Comparison of ENCODE assay signal across 9 cellular contexts in the genomic region with DNA sequence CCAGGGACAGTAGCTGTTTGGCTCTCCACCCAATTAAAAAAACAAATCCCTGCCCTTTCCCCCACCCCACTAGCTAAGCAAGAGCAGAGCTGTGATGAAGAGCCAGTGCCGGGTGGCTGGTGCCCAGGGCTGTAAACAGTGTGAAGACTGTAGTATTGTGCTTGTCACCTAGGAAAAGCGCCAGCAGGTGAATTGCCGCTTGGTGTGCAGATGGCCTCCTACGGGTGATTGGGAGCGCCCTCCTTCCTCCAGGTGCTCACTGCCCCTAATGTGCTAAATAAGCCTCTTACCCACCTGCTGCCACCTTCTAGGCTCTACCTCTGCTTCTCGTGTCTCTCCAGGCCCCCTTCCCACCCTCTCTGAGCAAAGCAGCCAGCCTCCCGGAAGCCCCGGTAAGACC. TPM values are rescaled to one million over a fixed set of nuclear protein-coding genes. Genes with fewer than 3 reads are reported as not detected.
A peak's percentile ranks its signal among the peaks of the same experiment; 100 is the strongest.
DNase-seq lines count a peak whose midpoint lies in the region; ATAC-seq and TF ChIP-seq lines count a peak whose summit lies in the region.
"Had no signal": no experiment of that assay in that cellular context is flagged by ENCODE, and none has a peak within 500 bp of the region (broad histone marks: within the 10 kb centered on the region; RNA-seq: fewer than 3 reads in every experiment).

No MANE protein-coding gene starts in this region.

- no peak overlapping the region for H2AFZ ChIP-seq in mammary epithelial cell (ENCODE audit: low read depth, low read length)

- POLR2A ChIA-PET in MCF 10A (lab: Yijun Ruan, JAX), result interaction anchor here (1.1 to 1.8 kb wide), 3 partner anchors 58 to 85 kb away, joined by 3 to 5 read pairs (median 5); no protein-coding TSS in a partner anchor

- peak overlapping the region; percentile 77 for H3K27ac Mint-ChIP-seq in MCF 10A (ENCODE audit: low read depth, unreplicated experiment)
- H3K27ac Mint-ChIP-seq in activated T-helper 17 cell treated with anti-CD3 and anti-CD28 coated beads, Interleukin-2, amount 50 U/mL, for 72 hours, result peak overlapping the region; percentile 72
- no peak overlapping the region for H3K27ac Mint-ChIP-seq in T-helper 17 cell

- BruUV-seq in MCF 10A (replicated peaks; lab: Mats Ljungman, UMichigan) (no TSS peak), mammary epithelial cell (replicated peaks; lab: Mats Ljungman, UMichigan) (no TSS peak)

- H3K4me1 Mint-ChIP-seq in MCF 10A (ENCODE audit: insufficient read depth, unreplicated experiment) (peaks cover 7% of the 10 kb centered on the region), T-helper 17 cell (peaks cover 9% of the 10 kb centered on the region)
- peaks cover 5% of the 10 kb centered on the region for H3K4me1 Mint-ChIP-seq in activated T-helper 17 cell treated with anti-CD3 and anti-CD28 coated beads, Interleukin-2, amount 50 U/mL, for 72 hours

- intact Hi-C loops in MCF 10A (cut with micrococcal nuclease), result loop anchor here (5.0 kb wide), 1 partner anchor 85 kb away; the partner anchor contains the start of gene CELF1
- intact Hi-C loops in mammary epithelial cell (cut with micrococcal nuclease), result no loop called here
- intact Hi-C loops in vagina (cut with DNase I), result loop anchor here (10.0 kb wide), 1 partner anchor 87 kb away; the partner anchor contains the start of gene CELF1

- 100% methylated on average over 6 of the region's 8 CpGs for WGBS in mammary epithelial cell (ENCODE audit: low coverage, missing lambda C conversion rate)

- H3K27me3 ChIP-seq in mammary epithelial cell (ENCODE audit: insufficient read depth, low read length) (no peaks in the 10 kb centered on the region), vagina (no peaks in the 10 kb centered on the region)

- H3K79me2 ChIP-seq in mammary epithelial cell (ENCODE audit: insufficient read depth, low read length), result peaks cover 71% of the 10 kb centered on the region

- no peak overlapping the region for H3K9ac ChIP-seq in mammary epithelial cell (ENCODE audit: insufficient read depth, low read length)

- H3K4me3 Mint-ChIP-seq in MCF 10A (ENCODE audit: unreplicated experiment) (no peak overlapping the region), T-helper 17 cell (no peak overlapping the region)
- no peak overlapping the region for H3K4me3 Mint-ChIP-seq in activated T-helper 17 cell treated with anti-CD3 and anti-CD28 coated beads, Interleukin-2, amount 50 U/mL, for 72 hours
- H3K4me3 Mint-ChIP-seq: stimulated activated naive CD8-positive, alpha-beta T cell treated with anti-CD3 and anti-CD28 coated beads, Interleukin-15, amount 100 ng/mL, for 72 hours had no signal

- in situ Hi-C loops in mammary epithelial cell (cut with MboI; ENCODE audit: low sequenced_read_pairs in 2 of 2), result no loop called here

- H3K4me1 ChIP-seq in mammary epithelial cell (ENCODE audit: insufficient read depth, low read length) (no peaks in the 10 kb centered on the region), vagina (peaks cover 37% of the 10 kb centered on the region)

- H3K36me3 ChIP-seq in mammary epithelial cell (ENCODE audit: insufficient read depth, low read length) (peaks cover 26% of the 10 kb centered on the region), vagina (peaks cover 0 to 22% of the 10 kb centered on the region in 2 donors)

- CTCF ChIA-PET in MCF 10A (lab: Yijun Ruan, JAX) (interaction anchor here (0.5 kb wide), 1 partner anchor 17 kb away, joined by 3 read pairs; no protein-coding TSS in a partner anchor), mammary epithelial cell (lab: Charles Lee; ENCODE audit: low non-redundant PET) (interaction anchor here (0.7 kb wide), 1 partner anchor 56 kb away, joined by 7 read pairs; no protein-coding TSS in a partner anchor)

- H3K27ac ChIP-seq in mammary epithelial cell (ENCODE audit: insufficient read depth, low read depth, low read length) (no peak overlapping the region), vagina (peak overlapping the region; percentile 45)

- dilution Hi-C loops in mammary epithelial cell (cut with HindIII; ENCODE audit: low sequenced_read_pairs), result no loop called here

- DNase-seq in MCF 10A (ENCODE audit: unreplicated experiment), result no peak
- no peak for DNase-seq in mammary epithelial cell
- DNase-seq in mesenteric fat pad (ENCODE audit: low spot score), result peak; percentile 57
- no peak for DNase-seq in vagina (ENCODE audit: extremely low spot score in 2 of 2)
- DNase-seq in AG20443 (ENCODE audit: low spot score), result no peak
- DNase-seq in T-helper 17 cell, result no peak
- no peak for DNase-seq in activated CD4-positive, alpha-beta T cell treated with anti-CD3 and anti-CD28 coated beads for 4 hours
- DNase-seq: stimulated activated naive CD8-positive, alpha-beta T cell treated with anti-CD3 and anti-CD28 coated beads, Interleukin-15, amount 100 ng/mL, for 72 hours had no signal

- H3K9me3 ChIP-seq in mammary epithelial cell (replicated peaks; ENCODE audit: insufficient read depth, low read length) (no peaks in the 10 kb centered on the region), vagina (no peaks in the 10 kb centered on the region), T-helper 17 cell (ENCODE audit: control insufficient read depth, low read length, poor library complexity, severe bottlenecking) (no peaks in the 10 kb centered on the region)

- TF ChIP-seq CTCF in MCF 10A (IDR thresholded peaks at IDR 0.05; ENCODE audit: unreplicated experiment), result no peak
- TF ChIP-seq CTCF in mammary epithelial cell (conservative IDR thresholded peaks at IDR 0.05 in 1 of 2, IDR thresholded peaks at IDR 0.05 in 1 of 2; ENCODE audit: extremely low read depth in 1 of 2, insufficient read depth in 1 of 2, low read depth in 1 of 2, low read length in 2 of 2), result no peak
- TF ChIP-seq CTCF in vagina (IDR thresholded peaks at IDR 0.05), result no peak

- no peak overlapping the region for H3K4me2 ChIP-seq in mammary epithelial cell (ENCODE audit: insufficient read depth, low read depth, low read length)

- H3K27me3 Mint-ChIP-seq in MCF 10A (ENCODE audit: insufficient read depth, unreplicated experiment) (no peaks in the 10 kb centered on the region), T-helper 17 cell (no peaks in the 10 kb centered on the region)
- H3K27me3 Mint-ChIP-seq in activated T-helper 17 cell treated with anti-CD3 and anti-CD28 coated beads, Interleukin-2, amount 50 U/mL, for 72 hours, result no peaks in the 10 kb centered on the region
- H3K27me3 Mint-ChIP-seq: stimulated activated naive CD8-positive, alpha-beta T cell treated with anti-CD3 and anti-CD28 coated beads, Interleukin-15, amount 100 ng/mL, for 72 hours had no signal

- H3K4me3 ChIP-seq in mammary epithelial cell (replicated peaks in 1 of 3; ENCODE audit: insufficient read depth in 1 of 3, low read depth in 2 of 3, low read length in 3 of 3) (no peak overlapping the region), vagina (no peak overlapping the region)

- H3K36me3 Mint-ChIP-seq in MCF 10A (ENCODE audit: insufficient read depth, unreplicated experiment) (peaks cover 78% of the 10 kb centered on the region), T-helper 17 cell (ENCODE audit: low read depth) (peaks cover 4% of the 10 kb centered on the region)
- peaks cover 83% of the 10 kb centered on the region for H3K36me3 Mint-ChIP-seq in activated T-helper 17 cell treated with anti-CD3 and anti-CD28 coated beads, Interleukin-2, amount 50 U/mL, for 72 hours (ENCODE audit: low read depth)

- no peaks in the 10 kb centered on the region for H3K9me3 Mint-ChIP-seq in MCF 10A (ENCODE audit: unreplicated experiment)
- no peaks in the 10 kb centered on the region for H3K9me3 Mint-ChIP-seq in activated T-helper 17 cell treated with anti-CD3 and anti-CD28 coated beads, Interleukin-2, amount 50 U/mL, for 72 hours
- H3K9me3 Mint-ChIP-seq: stimulated activated naive CD8-positive, alpha-beta T cell treated with anti-CD3 and anti-CD28 coated beads, Interleukin-15, amount 100 ng/mL, for 72 hours had no signal

- peaks cover 2% of the 10 kb centered on the region for H4K20me1 ChIP-seq in mammary epithelial cell (ENCODE audit: insufficient read depth, low read length)

- TF ChIP-seq POLR2A in vagina (IDR thresholded peaks at IDR 0.05), result no peak

- no peak for ATAC-seq in activated T-helper 17 cell treated with anti-CD3 and anti-CD28 coated beads, Interleukin-2, amount 50 U/mL, for 72 hours (replicated peaks)
- ATAC-seq in T-helper 17 cell, result no peak
- ATAC-seq: stimulated activated naive CD8-positive, alpha-beta T cell treated with anti-CD3 and anti-CD28 coated beads, Interleukin-15, amount 100 ng/mL, for 72 hours had no signal

RNA-seq across cellular contexts. Expression of gene RAPSN, which starts 18.4 kb away (rescaled TPM):
- total RNA-seq in MCF 10A (2022) (0.51 and 0.64 TPM in 2 replicates), mammary epithelial cell (under 1 TPM; 0.17 to 0.99 TPM), mesenteric fat pad (0.55 TPM), vagina (not detected), T-helper 17 cell (1 to 10 TPM; 3.0 to 3.1 TPM)
- polyA plus RNA-seq in mammary epithelial cell, result 0.05 TPM
- polyA minus RNA-seq in mammary epithelial cell, result not detected
- total RNA-seq in activated T-helper 17 cell treated with anti-CD3 and anti-CD28 coated beads, Interleukin-2, amount 50 U/mL, for 72 hours, result 1 to 10 TPM; 1.1 to 1.7 TPM

RNA-seq across cellular contexts. Expression of gene PSMC3, which starts 41.1 kb away (rescaled TPM):
- total RNA-seq in MCF 10A (2022), result 162 and 194 TPM in 2 replicates
- 100 to 1,000 TPM in 1 of 2 donors, 10 to 100 TPM in 1; 72.7 to 142 TPM for total RNA-seq in mammary epithelial cell
- polyA plus RNA-seq in mammary epithelial cell, result 168 TPM
- 202 TPM for polyA minus RNA-seq in mammary epithelial cell
- 100 to 1,000 TPM; 109 to 174 TPM for total RNA-seq in activated T-helper 17 cell treated with anti-CD3 and anti-CD28 coated beads, Interleukin-2, amount 50 U/mL, for 72 hours
- 116 TPM for total RNA-seq in mesenteric fat pad
- 89.6 TPM for total RNA-seq in vagina
- total RNA-seq in T-helper 17 cell, result 10 to 100 TPM; 47.8 to 55.2 TPM

RNA-seq across cellular contexts. Expression of gene SLC39A13, which starts 59.0 kb away (rescaled TPM):
- 56.2 and 56.5 TPM in 2 replicates for total RNA-seq in MCF 10A (2022)
- 10 to 100 TPM; 55.5 to 97.2 TPM for total RNA-seq in mammary epithelial cell
- polyA plus RNA-seq in mammary epithelial cell, result 57.1 TPM
- polyA minus RNA-seq in mammary epithelial cell, result 31.6 TPM
- 10 to 100 TPM; 16.1 to 17.5 TPM for total RNA-seq in activated T-helper 17 cell treated with anti-CD3 and anti-CD28 coated beads, Interleukin-2, amount 50 U/mL, for 72 hours
- total RNA-seq in mesenteric fat pad, result 49.7 TPM
- total RNA-seq in vagina, result 53.5 TPM
- 10 to 100 TPM; 31.6 to 31.8 TPM for total RNA-seq in T-helper 17 cell
